In genomic region chr11:67691149-67691548, GRCh38 we compare ENCODE assay signal across 14 cellular contexts. TPM values are rescaled to one million over a fixed set of nuclear protein-coding genes. Genes with fewer than 3 reads are reported as not detected.
DNase-seq lines count a peak whose midpoint lies in the region; ATAC-seq and TF ChIP-seq lines count a peak whose summit lies in the region.
"Had no signal": no experiment of that assay in that cellular context is flagged by ENCODE, and none has a peak within 500 bp of the region (broad histone marks: within the 10 kb centered on the region; RNA-seq: fewer than 3 reads in every experiment).

No MANE protein-coding gene starts in this region.

- no peak overlapping the region for H2AK5ac ChIP-seq in mesenchymal stem cell (ENCODE audit: low read length, severe bottlenecking)

- no peak overlapping the region for H4K91ac ChIP-seq in mesenchymal stem cell (ENCODE audit: low read length)

- WGBS in mesenchymal stem cell = no CpG with 5 or more reads among the region's 2 CpGs

- H3K27me3 ChIP-seq in AG04450 (ENCODE audit: control insufficient read depth, insufficient read depth, low read length) (peaks cover 14% of the 10 kb centered on the region), mesenchymal stem cell (ENCODE audit: control insufficient read depth in 1 of 2, insufficient read depth in 1 of 2, low read length in 2 of 2) (peaks cover 7 to 42% of the 10 kb centered on the region in 2 experiments)

- H3K4me2 ChIP-seq in mesenchymal stem cell (ENCODE audit: low read length, poor library complexity, severe bottlenecking) = no peak overlapping the region

- no peak overlapping the region for H2BK120ac ChIP-seq in mesenchymal stem cell (ENCODE audit: low read depth, low read length)

- H3K23ac ChIP-seq in mesenchymal stem cell (ENCODE audit: low read length in 2 of 2) = no peak overlapping the region

- H3K9ac ChIP-seq in mesenchymal stem cell (ENCODE audit: low read length) = no peak overlapping the region

- no peak overlapping the region for H4K8ac ChIP-seq in mesenchymal stem cell (ENCODE audit: low read length)

- peaks cover 3% of the 10 kb centered on the region; the same call in 1 of the 2 replicates for H3K9me3 ChIP-seq in AG04450 (ENCODE audit: control insufficient read depth, insufficient read depth, low read length)
- no peaks in the 10 kb centered on the region for H3K9me3 ChIP-seq in mesenchymal stem cell (ENCODE audit: control insufficient read depth, low read length)
- H3K9me3 ChIP-seq: HAP-1 had no signal

- POLR2A ChIA-PET in AG04450 (lab: Yijun Ruan, JAX) = no interaction called here

- peak; percentile 18; the same call in 1 of the 2 replicates for TF ChIP-seq CTCF in AG04450 (IDR thresholded peaks at IDR 0.05; ENCODE audit: low read depth, low read length)
- peak; percentile 34 for TF ChIP-seq CTCF in GM12864 (IDR thresholded peaks at IDR 0.05; ENCODE audit: low read depth, low read length, missing control alignments)

- no peak overlapping the region for H2BK5ac ChIP-seq in mesenchymal stem cell (ENCODE audit: low read depth, low read length, poor library complexity, severe bottlenecking)

- no peak overlapping the region for H2BK12ac ChIP-seq in mesenchymal stem cell (ENCODE audit: low read length in 2 of 2)

- H3K36me3 ChIP-seq in mesenchymal stem cell (ENCODE audit: control insufficient read depth in 1 of 2, insufficient read depth in 2 of 2, low read depth in 1 of 2, low read length in 2 of 2) = no peaks in the 10 kb centered on the region
- H3K36me3 ChIP-seq: HAP-1 had no signal

- DNase-seq in AG04450 (ENCODE audit: low read depth, low spot score) (no peak), GM12864 (ENCODE audit: low read depth) (no peak), RKO (ENCODE audit: low spot score) (peak; percentile 32), fibroblast of peridontal ligament (ENCODE audit: extremely low read depth) (peak; percentile 2), NCI-H774 (lab: John Stamatoyannopoulos, UW) (no peak), NCI-H146 (lab: John Stamatoyannopoulos, UW) (no peak), mesenchymal stem cell (no peak)
- DNase-seq: activated CD4-positive, alpha-beta T cell treated with anti-CD3 and anti-CD28 coated beads for 48 hours; activated naive CD8-positive, alpha-beta T cell treated with anti-CD3 and anti-CD28 coated beads, Interleukin-2, amount 10 ng/mL, durations not matched to agents 7 days and 5 days; islet precursor cell; NCI-H1436 treated with DMSO at 0.1 percent for 48 hours; stimulated activated CD4-positive, alpha-beta T cell treated with anti-CD3 and anti-CD28 coated beads, Interleukin-2, amount 100 ng/mL, for 24 hours had no signal

- CTCF ChIA-PET in AG04450 (lab: Charles Lee) = interaction anchor here (0.7 kb wide), 1 partner anchor 265 kb away, joined by 3 read pairs; no protein-coding TSS in a partner anchor

- H3K27ac ChIP-seq in AG04450 (ENCODE audit: low read depth, low read length) (no peak overlapping the region), mesenchymal stem cell (ENCODE audit: low read length, poor library complexity, severe bottlenecking) (no peak overlapping the region)

- H2BK15ac ChIP-seq in mesenchymal stem cell (ENCODE audit: low read depth, poor library complexity, severe bottlenecking) = no peak overlapping the region

- H2AFZ ChIP-seq in mesenchymal stem cell (ENCODE audit: low read depth, low read length) = no peak overlapping the region

- H3K4me1 ChIP-seq in mesenchymal stem cell (ENCODE audit: control insufficient read depth, insufficient read depth, low read depth, low read length) = no peaks in the 10 kb centered on the region
- H3K4me1 ChIP-seq: HAP-1 had no signal

- no peak overlapping the region for H3K4me3 ChIP-seq in AG04450 (ENCODE audit: low read depth, low read length)
- no peak overlapping the region for H3K4me3 ChIP-seq in GM12864 (ENCODE audit: low read depth, low read length)
- no peak overlapping the region for H3K4me3 ChIP-seq in mesenchymal stem cell (ENCODE audit: insufficient read depth in 1 of 2, low read depth in 1 of 2, low read length in 2 of 2)
- H3K4me3 ChIP-seq: HAP-1 had no signal

- H3K14ac ChIP-seq in mesenchymal stem cell (ENCODE audit: low read length in 2 of 2) = no peak overlapping the region

- no peak overlapping the region for H3K4ac ChIP-seq in mesenchymal stem cell (ENCODE audit: low read depth in 1 of 2, low read length in 2 of 2)

- ATAC-seq in HG03469 (IDR thresholded peaks at IDR 0.05; ENCODE audit: unreplicated experiment) = no peak

- no peak overlapping the region for H3K18ac ChIP-seq in mesenchymal stem cell (ENCODE audit: low read depth in 1 of 2, low read length in 2 of 2)

- H3K79me1 ChIP-seq in mesenchymal stem cell (replicated peaks; ENCODE audit: low read length, poor library complexity, severe bottlenecking) = no peaks in the 10 kb centered on the region

RNA-seq across cellular contexts. Expression of gene ALDH3B2, which starts 16.7 kb away (rescaled TPM):
- polyA plus RNA-seq in AG04450 (2011; rRNA removed) = not detected in 2 replicates
- not detected in 2 replicates for polyA minus RNA-seq in AG04450 (2011; rRNA and poly(A)+ RNA removed)
- polyA plus RNA-seq in mesenchymal stem cell (2013, experiment 1 of 2) = not detected
- not detected for polyA plus RNA-seq in mesenchymal stem cell (2013, experiment 2 of 2)

RNA-seq across cellular contexts. Expression of gene ACY3, which starts 40.6 kb away (rescaled TPM):
- not detected in 2 replicates for polyA plus RNA-seq in AG04450 (2011; rRNA removed)
- polyA minus RNA-seq in AG04450 (2011; rRNA and poly(A)+ RNA removed) = not detected in 2 replicates
- not detected for polyA plus RNA-seq in mesenchymal stem cell (2013, experiment 1 of 2)
- not detected for polyA plus RNA-seq in mesenchymal stem cell (2013, experiment 2 of 2)

RNA-seq across cellular contexts. Expression of gene TBX10, which starts 51.6 kb away (rescaled TPM):
- polyA plus RNA-seq in AG04450 (2011; rRNA removed) = not detected in 2 replicates
- polyA minus RNA-seq in AG04450 (2011; rRNA and poly(A)+ RNA removed) = not detected in 2 replicates
- polyA plus RNA-seq in mesenchymal stem cell (2013, experiment 1 of 2) = not detected
- polyA plus RNA-seq in mesenchymal stem cell (2013, experiment 2 of 2) = not detected

Comparison
In these comparisons a context has a peak if more than half of its experiments do, and no peak if none do; other contexts are left out.
1. DNase-seq: peak in RKO (single experiment) and fibroblast of peridontal ligament (single experiment); none in AG04450 (single experiment), GM12864 (single experiment), NCI-H774 (single experiment), NCI-H146 (single experiment) and mesenchymal stem cell (single experiment).